Comparison of ENCODE assay signal across 20 cellular contexts in genomic region chr2:69835666-69836065, GRCh38.
"Had no signal": no experiment of that assay in that cellular context is flagged by ENCODE, and none has a peak within 500 bp of the region (broad histone marks: within the 10 kb centered on the region; RNA-seq: fewer than 3 reads in every experiment).

No MANE protein-coding gene starts in this region.

- H3K9me3 ChIP-seq: heart left ventricle, mucosa of descending colon, spleen, thyroid gland had no signal

- H3K4me3 ChIP-seq: heart left ventricle, mucosa of descending colon, spleen, thyroid gland had no signal

- H3K27ac ChIP-seq: epithelial cell of prostate, heart left ventricle, spleen, thyroid gland had no signal

- H3K27me3 Mint-ChIP-seq: activated CD4-positive, alpha-beta T cell treated with anti-CD3 and anti-CD28 coated beads for 36 hours; activated naive CD4-positive, alpha-beta T cell treated with anti-CD3 and anti-CD28 coated beads, Interleukin-2, amount 10 ng/mL, durations not matched to agents 7 days and 5 days; naive thymus-derived CD4-positive, alpha-beta T cell; progenitor cell of endocrine pancreas; T-cell had no signal

- H3K9me3 Mint-ChIP-seq: activated naive CD4-positive, alpha-beta T cell treated with anti-CD3 and anti-CD28 coated beads, Interleukin-2, amount 10 ng/mL, durations not matched to agents 7 days and 5 days; activated T-cell treated with anti-CD3 and anti-CD28 coated beads, Interleukin-2, amount 50 U/mL, for 72 hours; naive thymus-derived CD4-positive, alpha-beta T cell; T-cell; WTC11 had no signal

- H3K36me3 ChIP-seq: thyroid gland had no signal

- H3K27ac Mint-ChIP-seq: activated CD4-positive, alpha-beta T cell treated with anti-CD3 and anti-CD28 coated beads for 36 hours; activated naive CD4-positive, alpha-beta T cell treated with anti-CD3 and anti-CD28 coated beads, Interleukin-2, amount 10 ng/mL, durations not matched to agents 7 days and 5 days; progenitor cell of endocrine pancreas; WTC11 had no signal

- ATAC-seq: activated CD4-positive, alpha-beta T cell treated with anti-CD3 and anti-CD28 coated beads for 36 hours; activated T-cell treated with anti-CD3 and anti-CD28 coated beads, Interleukin-2, amount 50 U/mL, for 72 hours; heart left ventricle; left colon; mucosa of descending colon; naive thymus-derived CD4-positive, alpha-beta T cell; T-cell; WTC11 had no signal

- H3K4me3 Mint-ChIP-seq: activated CD4-positive, alpha-beta T cell treated with anti-CD3 and anti-CD28 coated beads for 36 hours; activated naive CD4-positive, alpha-beta T cell treated with anti-CD3 and anti-CD28 coated beads, Interleukin-2, amount 10 ng/mL, durations not matched to agents 7 days and 5 days; T-cell; WTC11 had no signal

- DNase-seq: activated CD4-positive, alpha-beta T cell treated with anti-CD3 and anti-CD28 coated beads for 36 hours; activated CD4-positive, alpha-beta T cell treated with anti-CD3 and anti-CD28 coated beads, Interleukin-2, amount 50 U/mL, for 48 hours; activated effector memory CD4-positive, alpha-beta T cell treated with anti-CD3 and anti-CD28 coated beads, Interleukin-2, amount 50 U/mL, for 16 hours; activated naive CD4-positive, alpha-beta T cell treated with anti-CD3 and anti-CD28 coated beads, Interleukin-2, amount 10 ng/mL, durations not matched to agents 7 days and 5 days; activated T-cell treated with anti-CD3 and anti-CD28 coated beads, Interleukin-2, amount 50 U/mL, for 72 hours; amygdala; cortex of kidney; heart left ventricle; left colon; mesendoderm; mucosa of descending colon; naive thymus-derived CD4-positive, alpha-beta T cell; spleen; stimulated activated CD4-positive, alpha-beta T cell treated with anti-CD3 and anti-CD28 coated beads, Interleukin-4, amount 100 ng/mL, for 1 hour; stimulated activated naive CD4-positive, alpha-beta T cell treated with Interleukin-2 at 50 U/mL for 16 hours; T-cell; thyroid gland had no signal
